Comparison of ENCODE assay signal across 1 cellular context in genomic region chr2:79660552-79660951, GRCh38.
TF ChIP-seq lines count a peak whose summit lies in the region.

No MANE protein-coding gene starts in this region.

TF ChIP-seq in SK-N-SH, 30 proteins besides CTCF, POLR2A, EP300 and RAD21 (continued from another document):
- TF ChIP-seq REST (IDR thresholded peaks at IDR 0.05; ENCODE audit: low read depth, low read length) (no peak), ELF1 (IDR thresholded peaks at IDR 0.05) (no peak), USF1 (IDR thresholded peaks at IDR 0.05; ENCODE audit: borderline replicate concordance, low read depth) (no peak), MEF2A (IDR thresholded peaks at IDR 0.05; ENCODE audit: borderline replicate concordance, low read depth) (no peak), RCOR1 (IDR thresholded peaks at IDR 0.05; ENCODE audit: low read length) (no peak), FOXJ3 (CRISPR knock-in tag; IDR thresholded peaks at IDR 0.05) (no peak), YY1 (IDR thresholded peaks at IDR 0.05; ENCODE audit: low read depth) (no peak)
